29 cellular contexts compared by ENCODE assay signal in genomic region chr2:228072669-228073068, GRCh38.
"Had no signal": no experiment of that assay in that cellular context is flagged by ENCODE, and none has a peak within 500 bp of the region (broad histone marks: within the 10 kb centered on the region; RNA-seq: fewer than 3 reads in every experiment).

No MANE protein-coding gene starts in this region.

- H3K4me1 ChIP-seq: SJSA1 had no signal

- H3K36me3 ChIP-seq: SJSA1 had no signal

- H3K9ac ChIP-seq: KMS-11, SK-N-SH had no signal

- ATAC-seq: Panc1 had no signal

- H3K27me3 ChIP-seq: SJSA1 had no signal

- H3K27ac ChIP-seq: KMS-11, PC-9, RWPE1, SJSA1 had no signal

- H3K4me2 ChIP-seq: KMS-11, PC-9, SK-N-SH had no signal

- DNase-seq: Karpas-422, KBM-7, MM.1S, MV-4-11, NCI-H1092, NCI-H1105, NCI-H1417 treated with DMSO at 0.1 percent for 48 hours, NCI-H1436 treated with DMSO at 0.1 percent for 48 hours, NCI-H1694 treated with DMSO at 0.1 percent for 48 hours, NCI-H187 treated with DMSO at 0.1 percent for 48 hours, NCI-H2029, NCI-H2081, NCI-H2171 treated with DMSO at 0.1 percent for 48 hours, NCI-H2227 treated with DMSO at 0.1 percent for 48 hours, NCI-H345, NCI-H446, NCI-H510A treated with DMSO at 0.1 percent for 48 hours, NCI-H524 treated with DMSO at 0.1 percent for 48 hours, NCI-H526 treated with DMSO at 0.1 percent for 48 hours, NCI-H774, PC-9, Right ventricle myocardium superior, SHP77 treated with DMSO at 0.1 percent for 48 hours, SK-N-SH, SW 1271 had no signal

- H3K4me3 ChIP-seq: PC-9, SJSA1 had no signal
